In genomic region chr2:17311771-17312511, GRCh38 we compare ENCODE assay signal across 23 cellular contexts.
A peak's percentile ranks its signal among the peaks of the same experiment; 100 is the strongest.
DNase-seq lines count a peak whose midpoint lies in the region; ATAC-seq lines count a peak whose summit lies in the region.
"Had no signal": no experiment of that assay in that cellular context is flagged by ENCODE, and none has a peak within 500 bp of the region (broad histone marks: within the 10 kb centered on the region; RNA-seq: fewer than 3 reads in every experiment).

No MANE protein-coding gene starts in this region.

- no peak overlapping the region for H3K4me3 Mint-ChIP-seq in activated T-helper 17 cell treated with anti-CD3 and anti-CD28 coated beads, Interleukin-2, amount 50 U/mL, for 72 hours
- no peak overlapping the region for H3K4me3 Mint-ChIP-seq in stimulated activated naive CD8-positive, alpha-beta T cell treated with anti-CD3 and anti-CD28 coated beads, Interleukin-15, amount 100 ng/mL, for 72 hours
- H3K4me3 Mint-ChIP-seq: activated B cell treated with CpG ODN at 0.5 μM for 24 hours; activated CD4-positive, alpha-beta memory T cell treated with anti-CD3 and anti-CD28 coated beads for 36 hours had no signal

- peak; percentile 41 to 87 for ATAC-seq in activated naive CD4-positive, alpha-beta T cell treated with anti-CD3 and anti-CD28 coated beads, Interleukin-2, amount 50 U/mL, for 72 hours
- peak; percentile 35 for ATAC-seq in activated T-helper 17 cell treated with anti-CD3 and anti-CD28 coated beads, Interleukin-2, amount 50 U/mL, for 72 hours (replicated peaks)
- ATAC-seq in stimulated activated naive CD8-positive, alpha-beta T cell treated with anti-CD3 and anti-CD28 coated beads, Interleukin-15, amount 100 ng/mL, for 72 hours, result peak; percentile 54
- ATAC-seq: HCT116, left colon had no signal

- DNase-seq in activated naive CD4-positive, alpha-beta T cell treated with anti-CD3 and anti-CD28 coated beads, Interleukin-2, amount 50 U/mL, for 72 hours (ENCODE audit: low spot score in 2 of 2), result no peak
- no peak for DNase-seq in activated naive CD4-positive, alpha-beta T cell treated with anti-CD3 and anti-CD28 coated beads, Interleukin-2, amount 50 U/mL, for 16 hours
- DNase-seq in glomerular visceral epithelial cell (ENCODE audit: extremely low spot score) (peak; percentile 28), NK-92 (lab: John Stamatoyannopoulos, UW; ENCODE audit: unreplicated experiment) (no peak), inferior parietal cortex (ENCODE audit: extremely low spot score) (no peak), COLO829 (ENCODE audit: low spot score) (no peak)
- no peak for DNase-seq in stimulated activated naive CD8-positive, alpha-beta T cell treated with anti-CD3 and anti-CD28 coated beads, Interleukin-15, amount 100 ng/mL, for 72 hours
- DNase-seq: activated B cell treated with CpG ODN at 0.5 μM for 24 hours; activated CD4-positive, alpha-beta memory T cell treated with anti-CD3 and anti-CD28 coated beads for 36 hours; activated T-cell treated with anti-CD3 and anti-CD28 coated beads, Interleukin-2, amount 50 U/mL, for 1 hour; BE2C; COR-L47; head of caudate nucleus; left colon; mesendoderm; MG63; NCI-H1417 treated with DMSO at 0.1 percent for 48 hours; NCI-H446 treated with DMSO at 0.1 percent for 48 hours; occipital lobe; SHP77 treated with DMSO at 0.1 percent for 48 hours; T1000 had no signal

- no peaks in the 10 kb centered on the region for H3K4me1 Mint-ChIP-seq in activated T-helper 17 cell treated with anti-CD3 and anti-CD28 coated beads, Interleukin-2, amount 50 U/mL, for 72 hours
- no peaks in the 10 kb centered on the region for H3K4me1 Mint-ChIP-seq in stimulated activated naive CD8-positive, alpha-beta T cell treated with anti-CD3 and anti-CD28 coated beads, Interleukin-15, amount 100 ng/mL, for 72 hours

- H3K27me3 Mint-ChIP-seq in activated T-helper 17 cell treated with anti-CD3 and anti-CD28 coated beads, Interleukin-2, amount 50 U/mL, for 72 hours, result peaks cover 4% of the 10 kb centered on the region
- peaks cover 11% of the 10 kb centered on the region for H3K27me3 Mint-ChIP-seq in stimulated activated naive CD8-positive, alpha-beta T cell treated with anti-CD3 and anti-CD28 coated beads, Interleukin-15, amount 100 ng/mL, for 72 hours
- H3K27me3 Mint-ChIP-seq: activated CD4-positive, alpha-beta memory T cell treated with anti-CD3 and anti-CD28 coated beads for 36 hours had no signal

- no peaks in the 10 kb centered on the region for H3K36me3 Mint-ChIP-seq in activated naive CD4-positive, alpha-beta T cell treated with anti-CD3 and anti-CD28 coated beads, Interleukin-2, amount 50 U/mL, for 72 hours
- no peaks in the 10 kb centered on the region for H3K36me3 Mint-ChIP-seq in activated T-helper 17 cell treated with anti-CD3 and anti-CD28 coated beads, Interleukin-2, amount 50 U/mL, for 72 hours (ENCODE audit: low read depth)
- H3K36me3 Mint-ChIP-seq: activated CD4-positive, alpha-beta memory T cell treated with anti-CD3 and anti-CD28 coated beads for 36 hours had no signal

- no peaks in the 10 kb centered on the region for H3K9me3 Mint-ChIP-seq in activated naive CD4-positive, alpha-beta T cell treated with anti-CD3 and anti-CD28 coated beads, Interleukin-2, amount 50 U/mL, for 72 hours
- H3K9me3 Mint-ChIP-seq in activated T-helper 17 cell treated with anti-CD3 and anti-CD28 coated beads, Interleukin-2, amount 50 U/mL, for 72 hours, result peaks cover 4% of the 10 kb centered on the region
- peaks cover 0 to 3% of the 10 kb centered on the region in 2 donors for H3K9me3 Mint-ChIP-seq in stimulated activated naive CD8-positive, alpha-beta T cell treated with anti-CD3 and anti-CD28 coated beads, Interleukin-15, amount 100 ng/mL, for 72 hours
- H3K9me3 Mint-ChIP-seq: activated B cell treated with CpG ODN at 0.5 μM for 24 hours; activated CD4-positive, alpha-beta memory T cell treated with anti-CD3 and anti-CD28 coated beads for 36 hours had no signal

- H3K27ac Mint-ChIP-seq in activated naive CD4-positive, alpha-beta T cell treated with anti-CD3 and anti-CD28 coated beads, Interleukin-2, amount 50 U/mL, for 72 hours, result no peak overlapping the region
- H3K27ac Mint-ChIP-seq in activated T-helper 17 cell treated with anti-CD3 and anti-CD28 coated beads, Interleukin-2, amount 50 U/mL, for 72 hours, result no peak overlapping the region
- no peak overlapping the region for H3K27ac Mint-ChIP-seq in stimulated activated naive CD8-positive, alpha-beta T cell treated with anti-CD3 and anti-CD28 coated beads, Interleukin-15, amount 100 ng/mL, for 72 hours
- H3K27ac Mint-ChIP-seq: activated B cell treated with CpG ODN at 0.5 μM for 24 hours; activated CD4-positive, alpha-beta memory T cell treated with anti-CD3 and anti-CD28 coated beads for 36 hours had no signal
